In the genomic region with DNA sequence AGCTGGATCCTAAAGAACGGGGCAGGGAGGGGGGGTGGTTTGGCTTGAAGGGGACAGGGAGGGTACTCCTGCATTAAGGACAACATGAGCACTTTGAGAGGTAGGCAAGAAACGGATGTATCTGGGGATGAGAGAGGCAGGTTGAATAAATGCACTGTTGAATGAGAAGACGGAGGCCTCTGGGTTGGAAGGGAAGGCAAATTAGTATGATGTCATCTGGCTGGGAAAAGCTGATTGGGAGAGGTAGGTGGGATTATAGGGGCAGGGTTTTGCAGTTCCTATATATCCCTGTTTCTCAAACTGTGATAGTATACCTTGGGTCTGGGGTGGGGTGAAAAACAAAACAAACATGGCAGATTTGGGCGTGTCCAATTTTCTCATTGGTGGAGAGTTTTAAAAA, we compare ENCODE assay signal across 2 cellular contexts.
TF ChIP-seq lines count a peak whose summit lies in the region.

No MANE protein-coding gene starts in this region.

TF ChIP-seq in HepG2, 621 proteins besides CTCF, POLR2A, EP300 and RAD21:
- peak; percentile 90 for TF ChIP-seq ATF7 (IDR thresholded peaks at IDR 0.05)
- TF ChIP-seq ATF7 (CRISPR knock-in tag; IDR thresholded peaks at IDR 0.05): no peak
- no peak for TF ChIP-seq ZNF207 (IDR thresholded peaks at IDR 0.05; ENCODE audit: borderline replicate concordance)

TF ChIP-seq in HEK293, 187 proteins besides CTCF, POLR2A, EP300 and RAD21:
- TF ChIP-seq ZNF416 (tag by site-specific recombination; IDR thresholded peaks at IDR 0.05): no peak
- TF ChIP-seq, protein P1, sequence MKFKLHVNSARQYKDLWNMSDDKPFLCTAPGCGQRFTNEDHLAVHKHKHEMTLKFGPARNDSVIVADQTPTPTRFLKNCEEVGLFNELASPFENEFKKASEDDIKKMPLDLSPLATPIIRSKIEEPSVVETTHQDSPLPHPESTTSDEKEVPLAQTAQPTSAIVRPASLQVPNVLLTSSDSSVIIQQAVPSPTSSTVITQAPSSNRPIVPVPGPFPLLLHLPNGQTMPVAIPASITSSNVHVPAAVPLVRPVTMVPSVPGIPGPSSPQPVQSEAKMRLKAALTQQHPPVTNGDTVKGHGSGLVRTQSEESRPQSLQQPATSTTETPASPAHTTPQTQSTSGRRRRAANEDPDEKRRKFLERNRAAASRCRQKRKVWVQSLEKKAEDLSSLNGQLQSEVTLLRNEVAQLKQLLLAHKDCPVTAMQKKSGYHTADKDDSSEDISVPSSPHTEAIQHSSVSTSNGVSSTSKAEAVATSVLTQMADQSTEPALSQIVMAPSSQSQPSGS (tag by site-specific recombination; IDR thresholded peaks at IDR 0.05; ENCODE audit: low read depth): peak; percentile 64
TF ChIP-seq in HEK293: peak in this region for 1.
